In the genomic region with DNA sequence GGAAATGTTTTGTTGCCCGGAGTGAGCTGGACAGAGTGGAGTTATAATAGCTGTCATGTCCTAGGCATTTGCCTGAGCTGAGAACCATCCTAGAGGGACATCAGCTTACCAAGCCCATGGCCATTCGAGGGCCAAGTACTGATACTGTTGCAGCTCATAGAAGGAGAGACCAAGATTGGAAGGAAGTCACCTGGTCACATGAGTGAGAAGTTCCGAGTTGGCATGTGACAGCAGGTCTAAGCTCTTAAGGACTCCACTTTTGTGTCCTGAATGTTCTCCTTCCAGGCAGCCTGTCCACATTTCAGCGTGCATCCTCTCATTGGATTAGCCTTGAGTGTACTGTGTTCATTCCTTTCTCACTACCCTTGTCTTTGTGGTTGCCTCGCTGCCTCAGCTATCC, we compare ENCODE assay signal across 1 cellular context.
TF ChIP-seq lines count a peak whose summit lies in the region.

No MANE protein-coding gene starts in this region.

TF ChIP-seq in WTC11, 78 proteins besides CTCF, POLR2A, EP300 and RAD21:
- TF ChIP-seq, protein P1, sequence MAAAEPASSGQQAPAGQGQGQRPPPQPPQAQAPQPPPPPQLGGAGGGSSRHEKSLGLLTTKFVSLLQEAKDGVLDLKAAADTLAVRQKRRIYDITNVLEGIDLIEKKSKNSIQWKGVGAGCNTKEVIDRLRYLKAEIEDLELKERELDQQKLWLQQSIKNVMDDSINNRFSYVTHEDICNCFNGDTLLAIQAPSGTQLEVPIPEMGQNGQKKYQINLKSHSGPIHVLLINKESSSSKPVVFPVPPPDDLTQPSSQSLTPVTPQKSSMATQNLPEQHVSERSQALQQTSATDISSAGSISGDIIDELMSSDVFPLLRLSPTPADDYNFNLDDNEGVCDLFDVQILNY (CRISPR knock-in tag; IDR thresholded peaks at IDR 0.05) = no peak
- TF ChIP-seq TEAD4 (CRISPR knock-in tag; IDR thresholded peaks at IDR 0.05) (no peak), JUN (CRISPR knock-in tag; IDR thresholded peaks at IDR 0.05) (no peak), ETV6 (CRISPR knock-in tag; IDR thresholded peaks at IDR 0.05) (no peak), FOXJ3 (CRISPR knock-in tag; IDR thresholded peaks at IDR 0.05; ENCODE audit: borderline replicate concordance) (no peak), GRHL2 (CRISPR knock-in tag; IDR thresholded peaks at IDR 0.05; ENCODE audit: insufficient replicate concordance, severe bottlenecking) (no peak), SP1 (CRISPR knock-in tag; conservative IDR thresholded peaks at IDR 0.05) (no peak), FOXP1 (CRISPR knock-in tag; IDR thresholded peaks at IDR 0.05; ENCODE audit: borderline replicate concordance) (no peak), NFE2L1 (CRISPR knock-in tag; IDR thresholded peaks at IDR 0.05) (no peak), TP53 (CRISPR knock-in tag; IDR thresholded peaks at IDR 0.05) (no peak)
- TF ChIP-seq, protein P2, sequence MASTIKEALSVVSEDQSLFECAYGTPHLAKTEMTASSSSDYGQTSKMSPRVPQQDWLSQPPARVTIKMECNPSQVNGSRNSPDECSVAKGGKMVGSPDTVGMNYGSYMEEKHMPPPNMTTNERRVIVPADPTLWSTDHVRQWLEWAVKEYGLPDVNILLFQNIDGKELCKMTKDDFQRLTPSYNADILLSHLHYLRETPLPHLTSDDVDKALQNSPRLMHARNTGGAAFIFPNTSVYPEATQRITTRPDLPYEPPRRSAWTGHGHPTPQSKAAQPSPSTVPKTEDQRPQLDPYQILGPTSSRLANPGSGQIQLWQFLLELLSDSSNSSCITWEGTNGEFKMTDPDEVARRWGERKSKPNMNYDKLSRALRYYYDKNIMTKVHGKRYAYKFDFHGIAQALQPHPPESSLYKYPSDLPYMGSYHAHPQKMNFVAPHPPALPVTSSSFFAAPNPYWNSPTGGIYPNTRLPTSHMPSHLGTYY (CRISPR knock-in tag; IDR thresholded peaks at IDR 0.05) = no peak
- TF ChIP-seq, protein P3, sequence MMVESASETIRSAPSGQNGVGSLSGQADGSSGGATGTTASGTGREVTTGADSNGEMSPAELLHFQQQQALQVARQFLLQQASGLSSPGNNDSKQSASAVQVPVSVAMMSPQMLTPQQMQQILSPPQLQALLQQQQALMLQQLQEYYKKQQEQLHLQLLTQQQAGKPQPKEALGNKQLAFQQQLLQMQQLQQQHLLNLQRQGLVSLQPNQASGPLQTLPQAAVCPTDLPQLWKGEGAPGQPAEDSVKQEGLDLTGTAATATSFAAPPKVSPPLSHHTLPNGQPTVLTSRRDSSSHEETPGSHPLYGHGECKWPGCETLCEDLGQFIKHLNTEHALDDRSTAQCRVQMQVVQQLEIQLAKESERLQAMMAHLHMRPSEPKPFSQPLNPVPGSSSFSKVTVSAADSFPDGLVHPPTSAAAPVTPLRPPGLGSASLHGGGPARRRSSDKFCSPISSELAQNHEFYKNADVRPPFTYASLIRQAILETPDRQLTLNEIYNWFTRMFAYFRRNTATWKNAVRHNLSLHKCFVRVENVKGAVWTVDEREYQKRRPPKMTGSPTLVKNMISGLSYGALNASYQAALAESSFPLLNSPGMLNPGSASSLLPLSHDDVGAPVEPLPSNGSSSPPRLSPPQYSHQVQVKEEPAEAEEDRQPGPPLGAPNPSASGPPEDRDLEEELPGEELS (CRISPR knock-in tag; IDR thresholded peaks at IDR 0.05) = no peak
- TF ChIP-seq, protein P4, sequence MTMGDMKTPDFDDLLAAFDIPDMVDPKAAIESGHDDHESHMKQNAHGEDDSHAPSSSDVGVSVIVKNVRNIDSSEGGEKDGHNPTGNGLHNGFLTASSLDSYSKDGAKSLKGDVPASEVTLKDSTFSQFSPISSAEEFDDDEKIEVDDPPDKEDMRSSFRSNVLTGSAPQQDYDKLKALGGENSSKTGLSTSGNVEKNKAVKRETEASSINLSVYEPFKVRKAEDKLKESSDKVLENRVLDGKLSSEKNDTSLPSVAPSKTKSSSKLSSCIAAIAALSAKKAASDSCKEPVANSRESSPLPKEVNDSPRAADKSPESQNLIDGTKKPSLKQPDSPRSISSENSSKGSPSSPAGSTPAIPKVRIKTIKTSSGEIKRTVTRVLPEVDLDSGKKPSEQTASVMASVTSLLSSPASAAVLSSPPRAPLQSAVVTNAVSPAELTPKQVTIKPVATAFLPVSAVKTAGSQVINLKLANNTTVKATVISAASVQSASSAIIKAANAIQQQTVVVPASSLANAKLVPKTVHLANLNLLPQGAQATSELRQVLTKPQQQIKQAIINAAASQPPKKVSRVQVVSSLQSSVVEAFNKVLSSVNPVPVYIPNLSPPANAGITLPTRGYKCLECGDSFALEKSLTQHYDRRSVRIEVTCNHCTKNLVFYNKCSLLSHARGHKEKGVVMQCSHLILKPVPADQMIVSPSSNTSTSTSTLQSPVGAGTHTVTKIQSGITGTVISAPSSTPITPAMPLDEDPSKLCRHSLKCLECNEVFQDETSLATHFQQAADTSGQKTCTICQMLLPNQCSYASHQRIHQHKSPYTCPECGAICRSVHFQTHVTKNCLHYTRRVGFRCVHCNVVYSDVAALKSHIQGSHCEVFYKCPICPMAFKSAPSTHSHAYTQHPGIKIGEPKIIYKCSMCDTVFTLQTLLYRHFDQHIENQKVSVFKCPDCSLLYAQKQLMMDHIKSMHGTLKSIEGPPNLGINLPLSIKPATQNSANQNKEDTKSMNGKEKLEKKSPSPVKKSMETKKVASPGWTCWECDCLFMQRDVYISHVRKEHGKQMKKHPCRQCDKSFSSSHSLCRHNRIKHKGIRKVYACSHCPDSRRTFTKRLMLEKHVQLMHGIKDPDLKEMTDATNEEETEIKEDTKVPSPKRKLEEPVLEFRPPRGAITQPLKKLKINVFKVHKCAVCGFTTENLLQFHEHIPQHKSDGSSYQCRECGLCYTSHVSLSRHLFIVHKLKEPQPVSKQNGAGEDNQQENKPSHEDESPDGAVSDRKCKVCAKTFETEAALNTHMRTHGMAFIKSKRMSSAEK (CRISPR knock-in tag; IDR thresholded peaks at IDR 0.05; ENCODE audit: borderline replicate concordance) = no peak
- TF ChIP-seq, protein P5, sequence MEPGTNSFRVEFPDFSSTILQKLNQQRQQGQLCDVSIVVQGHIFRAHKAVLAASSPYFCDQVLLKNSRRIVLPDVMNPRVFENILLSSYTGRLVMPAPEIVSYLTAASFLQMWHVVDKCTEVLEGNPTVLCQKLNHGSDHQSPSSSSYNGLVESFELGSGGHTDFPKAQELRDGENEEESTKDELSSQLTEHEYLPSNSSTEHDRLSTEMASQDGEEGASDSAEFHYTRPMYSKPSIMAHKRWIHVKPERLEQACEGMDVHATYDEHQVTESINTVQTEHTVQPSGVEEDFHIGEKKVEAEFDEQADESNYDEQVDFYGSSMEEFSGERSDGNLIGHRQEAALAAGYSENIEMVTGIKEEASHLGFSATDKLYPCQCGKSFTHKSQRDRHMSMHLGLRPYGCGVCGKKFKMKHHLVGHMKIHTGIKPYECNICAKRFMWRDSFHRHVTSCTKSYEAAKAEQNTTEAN (CRISPR knock-in tag; IDR thresholded peaks at IDR 0.05) = no peak
- TF ChIP-seq, protein P6, sequence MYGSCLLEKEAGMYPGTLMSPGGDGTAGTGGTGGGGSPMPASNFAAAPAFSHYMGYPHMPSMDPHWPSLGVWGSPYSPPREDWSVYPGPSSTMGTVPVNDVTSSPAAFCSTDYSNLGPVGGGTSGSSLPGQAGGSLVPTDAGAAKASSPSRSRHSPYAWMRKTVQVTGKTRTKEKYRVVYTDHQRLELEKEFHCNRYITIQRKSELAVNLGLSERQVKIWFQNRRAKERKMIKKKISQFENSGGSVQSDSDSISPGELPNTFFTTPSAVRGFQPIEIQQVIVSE (CRISPR knock-in tag; IDR thresholded peaks at IDR 0.05; ENCODE audit: borderline replicate concordance) = no peak
- TF ChIP-seq, protein P7, sequence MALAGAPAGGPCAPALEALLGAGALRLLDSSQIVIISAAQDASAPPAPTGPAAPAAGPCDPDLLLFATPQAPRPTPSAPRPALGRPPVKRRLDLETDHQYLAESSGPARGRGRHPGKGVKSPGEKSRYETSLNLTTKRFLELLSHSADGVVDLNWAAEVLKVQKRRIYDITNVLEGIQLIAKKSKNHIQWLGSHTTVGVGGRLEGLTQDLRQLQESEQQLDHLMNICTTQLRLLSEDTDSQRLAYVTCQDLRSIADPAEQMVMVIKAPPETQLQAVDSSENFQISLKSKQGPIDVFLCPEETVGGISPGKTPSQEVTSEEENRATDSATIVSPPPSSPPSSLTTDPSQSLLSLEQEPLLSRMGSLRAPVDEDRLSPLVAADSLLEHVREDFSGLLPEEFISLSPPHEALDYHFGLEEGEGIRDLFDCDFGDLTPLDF (CRISPR knock-in tag; IDR thresholded peaks at IDR 0.05) = no peak
- TF ChIP-seq, protein P8, sequence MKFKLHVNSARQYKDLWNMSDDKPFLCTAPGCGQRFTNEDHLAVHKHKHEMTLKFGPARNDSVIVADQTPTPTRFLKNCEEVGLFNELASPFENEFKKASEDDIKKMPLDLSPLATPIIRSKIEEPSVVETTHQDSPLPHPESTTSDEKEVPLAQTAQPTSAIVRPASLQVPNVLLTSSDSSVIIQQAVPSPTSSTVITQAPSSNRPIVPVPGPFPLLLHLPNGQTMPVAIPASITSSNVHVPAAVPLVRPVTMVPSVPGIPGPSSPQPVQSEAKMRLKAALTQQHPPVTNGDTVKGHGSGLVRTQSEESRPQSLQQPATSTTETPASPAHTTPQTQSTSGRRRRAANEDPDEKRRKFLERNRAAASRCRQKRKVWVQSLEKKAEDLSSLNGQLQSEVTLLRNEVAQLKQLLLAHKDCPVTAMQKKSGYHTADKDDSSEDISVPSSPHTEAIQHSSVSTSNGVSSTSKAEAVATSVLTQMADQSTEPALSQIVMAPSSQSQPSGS (CRISPR knock-in tag; IDR thresholded peaks at IDR 0.05; ENCODE audit: borderline replicate concordance, low read depth) = no peak
TF ChIP-seq in WTC11: peak in this region for 0.
